Comparison of ENCODE assay signal across 14 cellular contexts in genomic region chr14:30608533-30609006, GRCh38. TPM values are rescaled to one million over a fixed set of nuclear protein-coding genes. Genes with fewer than 3 reads are reported as not detected.
DNase-seq lines count a peak whose midpoint lies in the region; ATAC-seq and TF ChIP-seq lines count a peak whose summit lies in the region.
"Had no signal": no experiment of that assay in that cellular context is flagged by ENCODE, and none has a peak within 500 bp of the region (broad histone marks: within the 10 kb centered on the region; RNA-seq: fewer than 3 reads in every experiment).

No MANE protein-coding gene starts in this region.

- H3K9me2 ChIP-seq in HCT116 (ENCODE audit: insufficient read depth) (no peaks in the 10 kb centered on the region), hepatocyte (replicated peaks; ENCODE audit: insufficient read depth) (no peaks in the 10 kb centered on the region)

- ATAC-seq in HCT116, result peak; percentile 79
- no peak for ATAC-seq in activated naive CD4-positive, alpha-beta T cell treated with anti-CD3 and anti-CD28 coated beads, Interleukin-2, amount 50 U/mL, for 72 hours

- H3K27me3 ChIP-seq in HCT116 (ENCODE audit: insufficient read depth, low read length), result no peaks in the 10 kb centered on the region
- no peaks in the 10 kb centered on the region for H3K27me3 ChIP-seq in hepatocyte
- H3K27me3 ChIP-seq: esophagus muscularis mucosa had no signal

- intact Hi-C loops in HCT116 (cut with micrococcal nuclease), result no loop called here
- intact Hi-C loops in activated T-helper 2 cell treated with anti-CD3 and anti-CD28 coated beads, Interferon-gamma antibody, Interleukin-2, Interleukin-4, amounts not matched to agents 10 μg/mL and 5 μg/mL and 100 μg/mL, durations not matched to agents 14 hours and 24 hours and 36 hours (cut with micrococcal nuclease), result no loop called here

- H3K4me3 ChIP-seq in HCT116 (replicated peaks in 1 of 2; ENCODE audit: low read depth in 1 of 2, low read length in 2 of 2) (no peak overlapping the region), hepatocyte (no peak overlapping the region)
- H3K4me3 ChIP-seq: esophagus muscularis mucosa had no signal

- no TSS peak for BruUV-seq in HCT116 (replicated peaks; lab: Mats Ljungman, UMichigan)

- peak overlapping the region; percentile 53 for H3K27ac Mint-ChIP-seq in activated T-helper 2 cell treated with anti-CD3 and anti-CD28 coated beads, Interferon-gamma antibody, Interleukin-2, Interleukin-4, amounts not matched to agents 10 μg/mL and 5 μg/mL and 100 μg/mL, durations not matched to agents 14 hours and 24 hours and 36 hours
- no peak overlapping the region for H3K27ac Mint-ChIP-seq in activated naive CD4-positive, alpha-beta T cell treated with anti-CD3 and anti-CD28 coated beads, Interleukin-2, amount 50 U/mL, for 72 hours

- TF ChIP-seq POLR2A in HCT116 (IDR thresholded peaks at IDR 0.05; ENCODE audit: borderline replicate concordance, extremely low read depth, insufficient read depth, insufficient read length), result no peak

- CTCF ChIA-PET in HCT116 (lab: Charles Lee), result interaction anchor here (1.2 kb wide), 1 partner anchor 86 kb away, joined by 3 read pairs; no protein-coding TSS in a partner anchor

- H3K36me3 Mint-ChIP-seq in activated T-helper 2 cell treated with anti-CD3 and anti-CD28 coated beads, Interferon-gamma antibody, Interleukin-2, Interleukin-4, amounts not matched to agents 10 μg/mL and 5 μg/mL and 100 μg/mL, durations not matched to agents 14 hours and 24 hours and 36 hours (ENCODE audit: low read depth), result peaks cover 60% of the 10 kb centered on the region
- H3K36me3 Mint-ChIP-seq in activated naive CD4-positive, alpha-beta T cell treated with anti-CD3 and anti-CD28 coated beads, Interleukin-2, amount 50 U/mL, for 72 hours, result no peaks in the 10 kb centered on the region

- H3K79me2 ChIP-seq in HCT116 (ENCODE audit: insufficient read depth, low read length) (peaks cover 16% of the 10 kb centered on the region), hepatocyte (no peaks in the 10 kb centered on the region)

- no peaks in the 10 kb centered on the region for H3K27me3 Mint-ChIP-seq in activated T-helper 2 cell treated with anti-CD3 and anti-CD28 coated beads, Interferon-gamma antibody, Interleukin-2, Interleukin-4, amounts not matched to agents 10 μg/mL and 5 μg/mL and 100 μg/mL, durations not matched to agents 14 hours and 24 hours and 36 hours (ENCODE audit: low read depth)
- H3K27me3 Mint-ChIP-seq: CD4-positive, CD25-positive, alpha-beta regulatory T cell; naive B cell had no signal

- H3K4me3 Mint-ChIP-seq in activated T-helper 2 cell treated with anti-CD3 and anti-CD28 coated beads, Interferon-gamma antibody, Interleukin-2, Interleukin-4, amounts not matched to agents 10 μg/mL and 5 μg/mL and 100 μg/mL, durations not matched to agents 14 hours and 24 hours and 36 hours (ENCODE audit: low read depth), result no peak overlapping the region
- H3K4me3 Mint-ChIP-seq: CD4-positive, CD25-positive, alpha-beta regulatory T cell; naive B cell had no signal

- peak; percentile 23; the same call in 1 of the 2 replicates for TF ChIP-seq RAD21 in HCT116 (IDR thresholded peaks at IDR 0.05; ENCODE audit: low read depth)

- peaks cover 1% of the 10 kb centered on the region for H3K4me1 Mint-ChIP-seq in activated T-helper 2 cell treated with anti-CD3 and anti-CD28 coated beads, Interferon-gamma antibody, Interleukin-2, Interleukin-4, amounts not matched to agents 10 μg/mL and 5 μg/mL and 100 μg/mL, durations not matched to agents 14 hours and 24 hours and 36 hours (ENCODE audit: low read depth)
- H3K4me1 Mint-ChIP-seq: naive B cell had no signal

- H3K36me3 ChIP-seq in HCT116 (ENCODE audit: control insufficient read depth in 1 of 2, insufficient read depth in 2 of 2, low read length in 2 of 2) (peaks cover 17 to 26% of the 10 kb centered on the region in 2 experiments; a peak in 3 of 4 replicates), hepatocyte (replicated peaks; ENCODE audit: insufficient read depth, low read depth) (no peaks in the 10 kb centered on the region)

- H3K4me2 ChIP-seq in HCT116 (ENCODE audit: low read length) (no peak overlapping the region), hepatocyte (peak overlapping the region; percentile 21)

- H3K9ac ChIP-seq in HCT116 (ENCODE audit: low read length), result no peak overlapping the region

- 0 out of 6 replicates have a peak, but pooled peaks of 1 of the 3 experiments have one; percentile 3 for TF ChIP-seq CTCF in HCT116 (IDR thresholded peaks at IDR 0.05 in 2 of 3, conservative IDR thresholded peaks at IDR 0.05 in 1 of 3; ENCODE audit: borderline replicate concordance in 1 of 3, insufficient read depth in 1 of 3, low read depth in 2 of 3, low read length in 2 of 3)
- peak; percentile 7 for TF ChIP-seq CTCF in hepatocyte (IDR thresholded peaks at IDR 0.05; ENCODE audit: poor library complexity)

- H3K9me3 ChIP-seq in HCT116 (ENCODE audit: control insufficient read depth in 1 of 2, insufficient read depth in 1 of 2, low read depth in 1 of 2, low read length in 2 of 2), result no peaks in the 10 kb centered on the region
- no peaks in the 10 kb centered on the region for H3K9me3 ChIP-seq in hepatocyte (ENCODE audit: low read depth)
- H3K9me3 ChIP-seq: esophagus muscularis mucosa had no signal

- RAD21 ChIA-PET in HCT116 (lab: Charles Lee; ENCODE audit: low non-redundant PET in 1 of 2, low total read pairs in 2 of 2, uncharacterized antibody in 2 of 2, unreplicated experiment in 2 of 2), result no interaction called here

- 66% methylated on average over 5 of the region's 5 CpGs for WGBS in hepatocyte (ENCODE audit: low lambda C conversion rate, missing lambda C conversion rate)

- POLR2A ChIA-PET in HCT116 (lab: Charles Lee), result interaction anchor here (1.3 kb wide), 1 partner anchor 13 kb away, joined by 3 read pairs; the partner anchor contains the start of gene SCFD1

- H3K9me3 Mint-ChIP-seq in activated T-helper 2 cell treated with anti-CD3 and anti-CD28 coated beads, Interferon-gamma antibody, Interleukin-2, Interleukin-4, amounts not matched to agents 10 μg/mL and 5 μg/mL and 100 μg/mL, durations not matched to agents 14 hours and 24 hours and 36 hours, result no peaks in the 10 kb centered on the region
- no peaks in the 10 kb centered on the region for H3K9me3 Mint-ChIP-seq in activated naive CD4-positive, alpha-beta T cell treated with anti-CD3 and anti-CD28 coated beads, Interleukin-2, amount 50 U/mL, for 72 hours
- H3K9me3 Mint-ChIP-seq: naive B cell had no signal

- DNase-seq in A172 (ENCODE audit: low spot score), result peak; percentile 6
- no peak for DNase-seq in HCT116 (ENCODE audit: low read depth, low spot score)
- no peak for DNase-seq in activated T-helper 2 cell treated with anti-CD3 and anti-CD28 coated beads, Interferon-gamma antibody, Interleukin-2, Interleukin-4, amounts not matched to agents 10 μg/mL and 5 μg/mL and 100 μg/mL, durations not matched to agents 14 hours and 24 hours and 36 hours (ENCODE audit: low spot score)
- peak; percentile 53 for DNase-seq in hepatocyte (ENCODE audit: low spot score)
- no peak for DNase-seq in activated naive CD4-positive, alpha-beta T cell treated with anti-CD3 and anti-CD28 coated beads, Interleukin-2, amount 50 U/mL, for 72 hours (ENCODE audit: low spot score in 2 of 2)
- DNase-seq in 8988T, result no peak
- DNase-seq in NCI-H510A treated with DMSO at 0.1 percent for 48 hours (lab: John Stamatoyannopoulos, UW), result no peak
- DNase-seq in nucleus accumbens (lab: John Stamatoyannopoulos, UW), result no peak
- DNase-seq: activated effector memory CD4-positive, alpha-beta T cell treated with Interleukin-2 at 50 U/mL for 16 hours; CD4-positive, CD25-positive, alpha-beta regulatory T cell; naive B cell; NCI-H526; stimulated activated CD4-positive, alpha-beta T cell treated with anti-CD3 and anti-CD28 coated beads, Interleukin-4, amount 100 ng/mL, for 1 hour had no signal

- H3K27ac ChIP-seq in HCT116 (ENCODE audit: low read depth, low read length), result no peak overlapping the region; the same call in 1 of the 2 replicates
- H3K27ac ChIP-seq in hepatocyte, result peak overlapping the region; percentile 45
- H3K27ac ChIP-seq: esophagus muscularis mucosa had no signal

- no peak overlapping the region for H2AFZ ChIP-seq in HCT116 (ENCODE audit: low read depth, low read length, poor library complexity, severe bottlenecking)
- no peak overlapping the region for H2AFZ ChIP-seq in hepatocyte

- H3K4me1 ChIP-seq in HCT116 (ENCODE audit: control insufficient read depth in 1 of 2, insufficient read depth in 2 of 2, low read length in 2 of 2), result peaks cover 4 to 16% of the 10 kb centered on the region in 2 experiments; a peak in 2 of 4 replicates
- H3K4me1 ChIP-seq in hepatocyte (ENCODE audit: insufficient read depth), result peaks cover 7% of the 10 kb centered on the region

- H4K20me1 ChIP-seq in HCT116 (ENCODE audit: insufficient read depth) (no peaks in the 10 kb centered on the region), hepatocyte (ENCODE audit: insufficient read depth, poor library complexity, severe bottlenecking) (no peaks in the 10 kb centered on the region)

TF ChIP-seq in HCT116, 20 proteins besides CTCF, POLR2A, EP300 and RAD21 (continues in another document):
- TF ChIP-seq EZH2phosphoT487 (IDR thresholded peaks at IDR 0.05; ENCODE audit: borderline replicate concordance), result no peak

RNA-seq across cellular contexts. Expression of gene SCFD1, which starts 13.5 kb away (rescaled TPM):
- total RNA-seq in A172 (2014; rRNA removed; shearing (Covaris generic)), result 50.0 and 60.6 TPM in 2 replicates
- total RNA-seq in HCT116 (2021; ENCODE audit: unreplicated experiment), result 71.1 TPM
- 25.9 and 32.2 TPM in 2 replicates for polyA plus RNA-seq in HCT116 (2012)
- total RNA-seq in activated T-helper 2 cell treated with anti-CD3 and anti-CD28 coated beads, Interferon-gamma antibody, Interleukin-2, Interleukin-4, amounts not matched to agents 10 μg/mL and 5 μg/mL and 100 μg/mL, durations not matched to agents 14 hours and 24 hours and 36 hours, result 72.8 and 76.1 TPM in 2 replicates
- total RNA-seq in hepatocyte, result 90.4 and 101 TPM in 2 replicates
- 68.9 and 79.0 TPM in 2 replicates for polyA plus RNA-seq in hepatocyte
- total RNA-seq in activated naive CD4-positive, alpha-beta T cell treated with anti-CD3 and anti-CD28 coated beads, Interleukin-2, amount 50 U/mL, for 72 hours, result 10 to 100 TPM; 49.9 to 60.2 TPM

RNA-seq across cellular contexts. Expression of gene G2E3, which starts 49.6 kb away (rescaled TPM):
- total RNA-seq in A172 (2014; rRNA removed; shearing (Covaris generic)), result 18.9 and 43.8 TPM in 2 replicates
- total RNA-seq in HCT116 (2021; ENCODE audit: unreplicated experiment), result 47.0 TPM
- 10.1 and 13.1 TPM in 2 replicates for polyA plus RNA-seq in HCT116 (2012)
- total RNA-seq in activated T-helper 2 cell treated with anti-CD3 and anti-CD28 coated beads, Interferon-gamma antibody, Interleukin-2, Interleukin-4, amounts not matched to agents 10 μg/mL and 5 μg/mL and 100 μg/mL, durations not matched to agents 14 hours and 24 hours and 36 hours, result 24.7 and 26.4 TPM in 2 replicates
- 16.7 TPM in 2 replicates for total RNA-seq in hepatocyte
- polyA plus RNA-seq in hepatocyte, result 8.9 and 9.7 TPM in 2 replicates
- total RNA-seq in activated naive CD4-positive, alpha-beta T cell treated with anti-CD3 and anti-CD28 coated beads, Interleukin-2, amount 50 U/mL, for 72 hours, result 10 to 100 TPM; 32.0 to 37.7 TPM

Comparison
In these comparisons a context has a peak if more than half of its experiments do, and no peak if none do; other contexts are left out.
1. DNase-seq: peak in A172 (single experiment) and hepatocyte (single experiment); none in HCT116 (single experiment), activated T-helper 2 cell treated with anti-CD3 and anti-CD28 coated beads, Interferon-gamma antibody, Interleukin-2, Interleukin-4, amounts not matched to agents 10 μg/mL and 5 μg/mL and 100 μg/mL, durations not matched to agents 14 hours and 24 hours and 36 hours (single experiment), activated naive CD4-positive, alpha-beta T cell treated with anti-CD3 and anti-CD28 coated beads, Interleukin-2, amount 50 U/mL, for 72 hours (0 of 2), 8988T (single experiment), NCI-H510A treated with DMSO at 0.1 percent for 48 hours (single experiment) and nucleus accumbens (0 of 56).